10 cellular contexts compared by ENCODE assay signal in genomic region chr4:1208970-1209704, GRCh38. TPM values are rescaled to one million over a fixed set of nuclear protein-coding genes. Genes with fewer than 3 reads are reported as not detected.
DNase-seq lines count a peak whose midpoint lies in the region; ATAC-seq and TF ChIP-seq lines count a peak whose summit lies in the region.
"Had no signal": no experiment of that assay in that cellular context is flagged by ENCODE, and none has a peak within 500 bp of the region (broad histone marks: within the 10 kb centered on the region; RNA-seq: fewer than 3 reads in every experiment).

No MANE protein-coding gene starts in this region.

- no peak overlapping the region for H3K9ac ChIP-seq in PC-3 (ENCODE audit: low read length)

- intact Hi-C loops in PC-3 (cut with micrococcal nuclease) = no loop called here

- H3F3A ChIP-seq in PC-3 (ENCODE audit: low read length, unreplicated experiment) = no peaks in the 10 kb centered on the region

- H4K20me1 ChIP-seq in osteoblast (ENCODE audit: insufficient read depth, low read length) = peaks cover 13% of the 10 kb centered on the region
- no peaks in the 10 kb centered on the region for H4K20me1 ChIP-seq in PC-3 (ENCODE audit: low read length)

- H3K9me3 ChIP-seq in AG04450 (ENCODE audit: control insufficient read depth, insufficient read depth, low read length) (peaks cover 10% of the 10 kb centered on the region; the same call in 1 of the 2 replicates), osteoblast (ENCODE audit: low read depth, low read length) (no peaks in the 10 kb centered on the region), PC-3 (ENCODE audit: low read length) (no peaks in the 10 kb centered on the region)

- H3K27me3 ChIP-seq in AG04450 (ENCODE audit: control insufficient read depth, insufficient read depth, low read length) (no peaks in the 10 kb centered on the region), osteoblast (ENCODE audit: insufficient read depth, low read length) (no peaks in the 10 kb centered on the region), PC-3 (ENCODE audit: low read length) (no peaks in the 10 kb centered on the region)

- peaks cover 12% of the 10 kb centered on the region for H3K9me3 Mint-ChIP-seq in glutamatergic neuron (ENCODE audit: unreplicated experiment)
- H3K9me3 Mint-ChIP-seq: activated naive CD4-positive, alpha-beta T cell treated with anti-CD3 and anti-CD28 coated beads for 36 hours had no signal

- ATAC-seq in PC-3 = no peak
- ATAC-seq in GM19328 (IDR thresholded peaks at IDR 0.05; ENCODE audit: unreplicated experiment) = no peak

- peak overlapping the region; percentile 28 for H3K4me3 Mint-ChIP-seq in glutamatergic neuron (ENCODE audit: unreplicated experiment)
- H3K4me3 Mint-ChIP-seq: activated naive CD4-positive, alpha-beta T cell treated with anti-CD3 and anti-CD28 coated beads for 36 hours had no signal

- H3K36me3 Mint-ChIP-seq in glutamatergic neuron (ENCODE audit: unreplicated experiment) = no peaks in the 10 kb centered on the region

- no TSS peak for BruUV-seq in PC-3 (replicated peaks; lab: Mats Ljungman, UMichigan)

- POLR2A ChIA-PET in AG04450 (lab: Yijun Ruan, JAX) = interaction anchor here (0.9 to 1.8 kb wide), 5 partner anchors 8 to 36 kb away, joined by 3 to 10 read pairs (median 5); partner anchors contain the start of gene SPON2
- POLR2A ChIA-PET in PC-3 (lab: Charles Lee; ENCODE audit: unreplicated experiment) = no interaction called here

- H3K36me3 ChIP-seq in osteoblast (ENCODE audit: insufficient read depth, low read length) (peaks cover 19% of the 10 kb centered on the region), PC-3 (ENCODE audit: low read depth, low read length) (no peaks in the 10 kb centered on the region; the same call in 1 of the 2 replicates)

- DNase-seq in AG04450 (ENCODE audit: low read depth, low spot score) (no peak), glutamatergic neuron (no peak), osteoblast (ENCODE audit: insufficient read length, low spot score, missing footprints) (peak; percentile 82), AG08396 (ENCODE audit: low spot score) (no peak), PC-3 (no peak), NCI-H69 (lab: John Stamatoyannopoulos, UW) (no peak)
- DNase-seq: activated naive CD4-positive, alpha-beta T cell treated with anti-CD3 and anti-CD28 coated beads for 36 hours; MM.1S had no signal

- peak overlapping the region; percentile 80 for H3K27ac ChIP-seq in AG04450 (ENCODE audit: low read depth, low read length)
- H3K27ac ChIP-seq in VCaP = peak overlapping the region; percentile 94
- H3K27ac ChIP-seq in osteoblast (ENCODE audit: low read depth, low read length) = no peak overlapping the region
- no peak overlapping the region for H3K27ac ChIP-seq in PC-3 (ENCODE audit: low read length)

- H3K79me2 ChIP-seq in osteoblast (ENCODE audit: insufficient read depth, low read length) (no peaks in the 10 kb centered on the region), PC-3 (ENCODE audit: low read length) (no peaks in the 10 kb centered on the region)

- H3K9me2 ChIP-seq in PC-3 (replicated peaks; ENCODE audit: low read length) = no peaks in the 10 kb centered on the region

- H3K4me3 ChIP-seq in AG04450 (ENCODE audit: low read depth, low read length) = no peak overlapping the region
- no peak overlapping the region for H3K4me3 ChIP-seq in osteoblast (ENCODE audit: insufficient read depth, low read length)
- H3K4me3 ChIP-seq in PC-3 (ENCODE audit: low read length) = no peak overlapping the region

- peaks cover 16% of the 10 kb centered on the region for H3K27me3 Mint-ChIP-seq in glutamatergic neuron (ENCODE audit: unreplicated experiment)

- H3K4me1 ChIP-seq in osteoblast (ENCODE audit: insufficient read depth, low read length) (peaks cover 5% of the 10 kb centered on the region), PC-3 (ENCODE audit: insufficient read depth, low read length) (no peaks in the 10 kb centered on the region)

- H3K4me1 Mint-ChIP-seq in glutamatergic neuron (ENCODE audit: low read depth, unreplicated experiment) = peaks cover 11% of the 10 kb centered on the region

- TF ChIP-seq CTCF in AG04450 (IDR thresholded peaks at IDR 0.05; ENCODE audit: low read depth, low read length) (no peak), VCaP (conservative IDR thresholded peaks at IDR 0.05) (no peak), glutamatergic neuron (IDR thresholded peaks at IDR 0.05; ENCODE audit: partially characterized antibody, unreplicated experiment) (no peak), osteoblast (IDR thresholded peaks at IDR 0.05; ENCODE audit: extremely low read depth, low read depth, low read length) (no peak), PC-3 (conservative IDR thresholded peaks at IDR 0.05; ENCODE audit: low read depth, low read length) (no peak)

- CTCF ChIA-PET in AG04450 (lab: Charles Lee) = no interaction called here
- CTCF ChIA-PET in PC-3 (lab: Charles Lee) = no interaction called here

- no peak overlapping the region for H3K4me2 ChIP-seq in osteoblast (ENCODE audit: insufficient read depth, low read length)
- no peak overlapping the region for H3K4me2 ChIP-seq in PC-3 (ENCODE audit: low read length)

- no peak overlapping the region for H2AFZ ChIP-seq in osteoblast (ENCODE audit: low read length)
- no peak overlapping the region for H2AFZ ChIP-seq in PC-3 (ENCODE audit: low read length)

- peak overlapping the region; percentile 94 for H3K27ac Mint-ChIP-seq in glutamatergic neuron (ENCODE audit: unreplicated experiment)
- H3K27ac Mint-ChIP-seq: activated naive CD4-positive, alpha-beta T cell treated with anti-CD3 and anti-CD28 coated beads for 36 hours had no signal

RNA-seq across cellular contexts. Expression of gene SPON2, which starts 36.8 kb away (rescaled TPM):
- 132 and 190 TPM in 2 replicates for polyA plus RNA-seq in AG04450 (2011; rRNA removed)
- polyA minus RNA-seq in AG04450 (2011; rRNA and poly(A)+ RNA removed) = 33.8 and 39.0 TPM in 2 replicates
- total RNA-seq in glutamatergic neuron (ENCODE audit: unreplicated experiment) = 769 TPM
- 29.8 and 38.7 TPM in 2 replicates for total RNA-seq in osteoblast
- total RNA-seq in PC-3 (2014; rRNA removed) = 0.80 and 1.0 TPM in 2 replicates

RNA-seq across cellular contexts. Expression of gene CTBP1, which starts 39.8 kb away (rescaled TPM):
- polyA plus RNA-seq in AG04450 (2011; rRNA removed) = 72.6 and 97.9 TPM in 2 replicates
- 98.3 and 137 TPM in 2 replicates for polyA minus RNA-seq in AG04450 (2011; rRNA and poly(A)+ RNA removed)
- 302 TPM for total RNA-seq in glutamatergic neuron (ENCODE audit: unreplicated experiment)
- total RNA-seq in osteoblast = 246 and 262 TPM in 2 replicates
- 223 and 266 TPM in 2 replicates for total RNA-seq in PC-3 (2014; rRNA removed)

Comparison
In these comparisons a context has a peak if more than half of its experiments do, and no peak if none do; other contexts are left out.
1. H3K27ac ChIP-seq: peak in AG04450 (single experiment) and VCaP (single experiment); none in osteoblast (single experiment) and PC-3 (single experiment).
2. RNA of gene SPON2, which starts 36.8 kb away (total RNA-seq): 769 TPM in glutamatergic neuron (single experiment) and 29.8 to 38.7 TPM in osteoblast; 0.80 to 1.0 TPM in PC-3; every median in the first group is over 10 times any median in the second.